ENCODE assay signal across 8 cellular contexts in the genomic region with DNA sequence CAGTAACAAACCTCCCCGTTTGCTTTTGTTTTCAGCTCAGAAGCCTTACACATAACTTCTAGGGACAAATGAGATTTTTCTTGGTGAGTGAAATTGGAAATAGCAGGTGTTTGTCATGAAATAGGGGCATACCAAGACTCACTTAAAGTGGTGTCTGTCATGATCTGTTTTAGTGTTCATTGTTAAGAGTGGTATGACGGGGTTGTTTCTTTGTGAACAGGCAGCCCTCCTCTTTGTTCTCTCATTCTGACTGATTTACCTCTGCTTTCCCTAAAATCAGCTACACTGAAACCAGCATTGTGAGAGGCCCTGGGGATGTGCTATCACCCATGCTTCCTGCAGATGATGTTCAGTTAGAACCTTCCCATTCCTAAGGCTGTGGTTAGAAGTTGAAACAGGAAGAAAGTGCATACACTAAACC. TPM values are rescaled to one million over a fixed set of nuclear protein-coding genes. Genes with fewer than 3 reads are reported as not detected.
DNase-seq lines count a peak whose midpoint lies in the region; ATAC-seq and TF ChIP-seq lines count a peak whose summit lies in the region.

No MANE protein-coding gene starts in this region.

- peak overlapping the region in 9 of 11 experiments; percentile 48 to 93 (median 91); a peak in 18 of 22 replicates for H3K27ac ChIP-seq in BLaER1 treated with 17β-estradiol and CSF1 and Interleukin-3, amounts not matched to agents 10 nM and 100 nM

- H3K36me3 ChIP-seq in BLaER1 treated with 17β-estradiol and CSF1 and Interleukin-3, amounts not matched to agents 10 nM and 100 nM, result peaks cover 0 to 2% (median 0%) of the 10 kb centered on the region in 11 experiments; a peak in 1 of 22 replicates

- H3K9ac ChIP-seq in BLaER1 treated with 17β-estradiol and CSF1 and Interleukin-3, amounts not matched to agents 10 nM and 100 nM, result peak overlapping the region in 10 of 11 experiments; percentile 3 to 76 (median 72); a peak in 19 of 22 replicates

- intact Hi-C loops in head of caudate nucleus (cut with DNase I), result loop anchor here (5.0 kb wide), 1 partner anchor 142 kb away; a partner anchor contains a TSS

- H3K9me3 ChIP-seq in BLaER1 treated with 17β-estradiol and CSF1 and Interleukin-3, amounts not matched to agents 10 nM and 100 nM (replicated peaks in 1 of 11), result peaks cover 0 to 10% (median 6%) of the 10 kb centered on the region in 11 experiments; a peak in 11 of 22 replicates
- H3K9me3 ChIP-seq in T-helper 17 cell (ENCODE audit: control insufficient read depth, low read length, poor library complexity, severe bottlenecking), result no peaks in the 10 kb centered on the region

- H3K4me1 ChIP-seq in BLaER1 treated with 17β-estradiol and CSF1 and Interleukin-3, amounts not matched to agents 10 nM and 100 nM, result peaks cover 37 to 69% (median 59%) of the 10 kb centered on the region in 10 experiments

- H3K27ac Mint-ChIP-seq in T-helper 17 cell (peak overlapping the region; percentile 59), progenitor cell of endocrine pancreas (no peak overlapping the region)

- DNase-seq in T-helper 17 cell, result no peak
- no peak for DNase-seq in head of caudate nucleus
- DNase-seq in AG20443 (ENCODE audit: low spot score), result no peak
- DNase-seq in progenitor cell of endocrine pancreas (ENCODE audit: low spot score, unreplicated experiment), result no peak
- no peak for DNase-seq in cerebellum (ENCODE audit: low spot score)

- no peak for TF ChIP-seq CTCF in progenitor cell of endocrine pancreas (IDR thresholded peaks at IDR 0.05; ENCODE audit: unreplicated experiment)

- no peak overlapping the region for H3K4me3 Mint-ChIP-seq in T-helper 17 cell
- no peak overlapping the region for H3K4me3 Mint-ChIP-seq in progenitor cell of endocrine pancreas (ENCODE audit: low read depth)

- ATAC-seq in GM19025 (IDR thresholded peaks at IDR 0.05; ENCODE audit: low read depth, unreplicated experiment) (peak; percentile 36), HG03066 (IDR thresholded peaks at IDR 0.05; ENCODE audit: low read depth, unreplicated experiment) (peak; percentile 43), T-helper 17 cell (no peak)

- H3K36me3 Mint-ChIP-seq in T-helper 17 cell (ENCODE audit: low read depth), result no peaks in the 10 kb centered on the region
- no peaks in the 10 kb centered on the region for H3K36me3 Mint-ChIP-seq in progenitor cell of endocrine pancreas (ENCODE audit: insufficient read depth)

- H3K4me1 Mint-ChIP-seq in T-helper 17 cell, result peaks cover 36% of the 10 kb centered on the region
- H3K4me1 Mint-ChIP-seq in progenitor cell of endocrine pancreas (ENCODE audit: low read depth), result peaks cover 24% of the 10 kb centered on the region

- no peaks in the 10 kb centered on the region for H3K9me3 Mint-ChIP-seq in progenitor cell of endocrine pancreas (ENCODE audit: low read depth)

- peak overlapping the region; percentile 60 to 94 (median 89) for H3K4me2 ChIP-seq in BLaER1 treated with 17β-estradiol and CSF1 and Interleukin-3, amounts not matched to agents 10 nM and 100 nM

- peak overlapping the region in 8 of 10 experiments; percentile 3 to 58 (median 46); a peak in 14 of 20 replicates for H3K4me3 ChIP-seq in BLaER1 treated with 17β-estradiol and CSF1 and Interleukin-3, amounts not matched to agents 10 nM and 100 nM

- no peaks in the 10 kb centered on the region for H3K27me3 ChIP-seq in BLaER1 treated with 17β-estradiol and CSF1 and Interleukin-3, amounts not matched to agents 10 nM and 100 nM

- peaks cover 0 to 18% (median 8%) of the 10 kb centered on the region in 11 experiments; a peak in 10 of 22 replicates for H4K20me1 ChIP-seq in BLaER1 treated with 17β-estradiol and CSF1 and Interleukin-3, amounts not matched to agents 10 nM and 100 nM

- H3K27me3 Mint-ChIP-seq in T-helper 17 cell (peaks cover 8% of the 10 kb centered on the region), progenitor cell of endocrine pancreas (peaks cover 59% of the 10 kb centered on the region)

RNA-seq across cellular contexts. Expression of a gene that starts 2.5 kb away (rescaled TPM):
- total RNA-seq in T-helper 17 cell (10 to 100 TPM; 11.1 to 14.9 TPM), progenitor cell of endocrine pancreas (15.1 and 15.4 TPM in 2 replicates), cerebellum (10.6 TPM)
